8 cellular contexts compared by ENCODE assay signal in genomic region chr4:13656569-13656988, GRCh38. TPM values are rescaled to one million over a fixed set of nuclear protein-coding genes. Genes with fewer than 3 reads are reported as not detected.
DNase-seq lines count a peak whose midpoint lies in the region; ATAC-seq, FAIRE-seq and TF ChIP-seq lines count a peak whose summit lies in the region.

No MANE protein-coding gene starts in this region.

- H3K9ac ChIP-seq in K562 (ENCODE audit: insufficient read depth in 1 of 2, low read depth in 2 of 2, low read length in 2 of 2): no peak overlapping the region
- 0 out of 2 replicates have a peak overlapping the region, but pooled peaks have one; percentile 26 for H3K9ac ChIP-seq in iPS-20b (ENCODE audit: low read depth, low read length)
- no peak overlapping the region for H3K9ac ChIP-seq in skeletal muscle tissue (ENCODE audit: low read depth in 1 of 3, low read length in 3 of 3)

- H3K4me3 ChIP-seq in K562 (no peak overlapping the region), iPS-20b (ENCODE audit: low read length) (peak overlapping the region; percentile 61), skeletal muscle tissue (ENCODE audit: low read length in 3 of 3) (peak overlapping the region; percentile 40 to 45 (median 41))

- no TSS peak for BruUV-seq in K562 (replicated peaks; lab: Mats Ljungman, UMichigan)

- CTCF ChIA-PET in K562 (lab: Yijun Ruan, JAX; ENCODE audit: low intra/inter-chr PET ratio): interaction anchor here (0.5 to 1.2 kb wide), 7 partner anchors 9 to 1800 kb away, joined by 3 to 6 read pairs (median 3); no protein-coding TSS in a partner anchor

- no peaks in the 10 kb centered on the region for H3K9me1 ChIP-seq in K562 (ENCODE audit: control insufficient read depth, insufficient read depth, low read length)

- DNase-seq in Right ventricle myocardium inferior (ENCODE audit: missing footprints): peak; percentile 79
- DNase-seq in cardiac septum (ENCODE audit: low spot score): no peak
- peak; percentile 65 for DNase-seq in M059J (ENCODE audit: low read depth)
- DNase-seq in T1000 (lab: John Stamatoyannopoulos, UW): peak; percentile 60
- DNase-seq in K562 (ENCODE audit: extremely low read depth in 1 of 4, low spot score in 3 of 4): peak; percentile 56 to 67 (median 63)

- peak; percentile 35 for FAIRE-seq in K562 (lab: Jason Lieb, UNC)

- ATAC-seq in Right ventricle myocardium inferior (peak; percentile 40), K562 (peak; percentile 11; the same call in 1 of the 3 replicates), GM18498 (IDR thresholded peaks at IDR 0.05; ENCODE audit: unreplicated experiment) (no peak)

- WGBS in K562 (ENCODE audit: insufficient coverage, low coverage, missing lambda C conversion rate): under 1% methylated on average over 9 of the region's 9 CpGs

- TF ChIP-seq POLR2A in K562 (conservative IDR thresholded peaks at IDR 0.05): no peak

- no peaks in the 10 kb centered on the region for H3K9me3 ChIP-seq in K562 (replicated peaks; ENCODE audit: control insufficient read depth, insufficient read depth, low read depth, low read length)
- no peaks in the 10 kb centered on the region for H3K9me3 ChIP-seq in iPS-20b (ENCODE audit: insufficient read depth, low read depth, low read length)
- H3K9me3 ChIP-seq in skeletal muscle tissue (ENCODE audit: control insufficient read depth in 3 of 3, low read length in 3 of 3): no peaks in the 10 kb centered on the region

- peak; percentile 64 to 82 (median 78) for TF ChIP-seq CTCF in K562 (IDR thresholded peaks at IDR 0.05 in 2 of 3, conservative IDR thresholded peaks at IDR 0.05 in 1 of 3; ENCODE audit: insufficient read depth in 2 of 3, low read depth in 1 of 3, low read length in 3 of 3)

- in situ Hi-C loops in K562 (cut with MboI): no loop called here

- no peaks in the 10 kb centered on the region for H4K20me1 ChIP-seq in K562 (replicated peaks; ENCODE audit: control insufficient read depth, insufficient read depth, low read length)

- no peaks in the 10 kb centered on the region for H3K79me2 ChIP-seq in K562 (ENCODE audit: control insufficient read depth, insufficient read depth, low read length)

- H2AFZ ChIP-seq in K562 (ENCODE audit: low read depth, low read length): no peak overlapping the region

- POLR2A ChIA-PET in K562 (lab: Yijun Ruan, JAX): no interaction called here

- H3K4me1 ChIP-seq in K562 (replicated peaks in 1 of 2; ENCODE audit: control insufficient read depth in 2 of 2, insufficient read depth in 2 of 2, low read length in 2 of 2): peaks cover 0 to 7% of the 10 kb centered on the region in 2 experiments; a peak in 2 of 5 replicates
- H3K4me1 ChIP-seq in iPS-20b (ENCODE audit: insufficient read depth, low read length): peaks cover 3% of the 10 kb centered on the region; the same call in 1 of the 2 replicates
- peaks cover 4 to 7% (median 6%) of the 10 kb centered on the region in 3 donors for H3K4me1 ChIP-seq in skeletal muscle tissue (ENCODE audit: control insufficient read depth in 3 of 3, insufficient read depth in 3 of 3, low read length in 3 of 3)

- peak; percentile 58 to 63 for TF ChIP-seq RAD21 in K562 (CRISPR knock-in tag; conservative IDR thresholded peaks at IDR 0.05 in 1 of 2, IDR thresholded peaks at IDR 0.05 in 1 of 2)

- intact Hi-C loops in Right ventricle myocardium inferior (cut with DNase I) (loop anchor here (5.0 to 10.0 kb wide), 2 partner anchors 186 to 598 kb away; no protein-coding TSS in a partner anchor), cardiac septum (cut with DNase I) (loop anchor here (2.0 to 10.0 kb wide), 2 partner anchors 204 to 308 kb away; no protein-coding TSS in a partner anchor), K562 (cut with micrococcal nuclease) (loop anchor here (2.0 to 10.0 kb wide), 3 partner anchors 1508 to 1800 kb away; no protein-coding TSS in a partner anchor)

- no peak for TF ChIP-seq EP300 in K562 (IDR thresholded peaks at IDR 0.05; ENCODE audit: low read length)

- H3K36me3 ChIP-seq in K562 (ENCODE audit: control insufficient read depth, insufficient read depth, low read length) (no peaks in the 10 kb centered on the region), iPS-20b (ENCODE audit: insufficient read depth, low read depth, low read length) (no peaks in the 10 kb centered on the region), skeletal muscle tissue (ENCODE audit: control insufficient read depth in 3 of 3, insufficient read depth in 3 of 3, low read length in 3 of 3) (no peaks in the 10 kb centered on the region)

- no peak overlapping the region for H3K4me2 ChIP-seq in K562 (ENCODE audit: insufficient read depth, low read length)

- no peaks in the 10 kb centered on the region; a peak in 1 of 5 replicates for H3K27me3 ChIP-seq in K562 (ENCODE audit: control insufficient read depth in 2 of 2, insufficient read depth in 2 of 2, low read length in 2 of 2)
- no peaks in the 10 kb centered on the region for H3K27me3 ChIP-seq in iPS-20b (ENCODE audit: insufficient read depth, low read length)
- peaks cover 0 to 12% (median 0%) of the 10 kb centered on the region in 3 donors for H3K27me3 ChIP-seq in skeletal muscle tissue (ENCODE audit: control insufficient read depth in 3 of 3, insufficient read depth in 3 of 3, low read length in 3 of 3)

- H3K27ac ChIP-seq in K562 (ENCODE audit: extremely low read depth, low read depth, low read length) (no peak overlapping the region), iPS-20b (ENCODE audit: low read length) (no peak overlapping the region), skeletal muscle tissue (ENCODE audit: low read depth, low read length) (no peak overlapping the region)

TF ChIP-seq in K562, 482 proteins besides CTCF, POLR2A, EP300 and RAD21:
- TF ChIP-seq ZNF384 (IDR thresholded peaks at IDR 0.05; ENCODE audit: low read depth, low read length) (peak; percentile 97), EGR1 (conservative IDR thresholded peaks at IDR 0.05) (peak; percentile 99), NFE2 (IDR thresholded peaks at IDR 0.05; ENCODE audit: low read depth) (no peak), DEAF1 (CRISPR knock-in tag; IDR thresholded peaks at IDR 0.05) (peak; percentile 46; the same call in 1 of the 2 replicates), KLF16 (IDR thresholded peaks at IDR 0.05) (peak; percentile 23; the same call in 1 of the 2 replicates), SMC3 (conservative IDR thresholded peaks at IDR 0.05; ENCODE audit: insufficient read depth, low read depth, low read length) (peak; percentile 53; the same call in 1 of the 2 replicates)
- TF ChIP-seq, protein P1, sequence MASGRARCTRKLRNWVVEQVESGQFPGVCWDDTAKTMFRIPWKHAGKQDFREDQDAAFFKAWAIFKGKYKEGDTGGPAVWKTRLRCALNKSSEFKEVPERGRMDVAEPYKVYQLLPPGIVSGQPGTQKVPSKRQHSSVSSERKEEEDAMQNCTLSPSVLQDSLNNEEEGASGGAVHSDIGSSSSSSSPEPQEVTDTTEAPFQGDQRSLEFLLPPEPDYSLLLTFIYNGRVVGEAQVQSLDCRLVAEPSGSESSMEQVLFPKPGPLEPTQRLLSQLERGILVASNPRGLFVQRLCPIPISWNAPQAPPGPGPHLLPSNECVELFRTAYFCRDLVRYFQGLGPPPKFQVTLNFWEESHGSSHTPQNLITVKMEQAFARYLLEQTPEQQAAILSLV (tag; IDR thresholded peaks at IDR 0.05): no peak
TF ChIP-seq in K562: peak in this region for 5.

RNA-seq across cellular contexts. Expression of gene BOD1L1, which starts 29.1 kb away (rescaled TPM):
- 17.8 TPM for total RNA-seq in Right ventricle myocardium inferior
- 23.6 TPM for total RNA-seq in cardiac septum
- total RNA-seq in M059J (2014; rRNA removed; shearing (Covaris generic)): 8.3 and 15.1 TPM in 2 replicates
- total RNA-seq in K562 (2011; cell fraction: chromatin; rRNA removed; ENCODE audit: low replicate concordance): 11.8 and 56.0 TPM in 2 replicates
- 10.5 and 13.9 TPM in 2 replicates for total RNA-seq in K562 (2011; cell fraction: nucleolus; rRNA removed)
- 27.0 and 40.4 TPM in 2 replicates for total RNA-seq in K562 (2011; cell fraction: nucleoplasm; rRNA removed)
- 14.6 and 15.8 TPM in 2 replicates for total RNA-seq in K562 (2014; rRNA removed)
- 22.0 and 25.3 TPM in 2 replicates for total RNA-seq in K562 (2014; rRNA removed; fragmentation: Illumina TruSeq; extraction: Trizol)
- total RNA-seq in K562 (2015; rRNA removed; fragmentation: Illumina TruSeq; extraction: Trizol): 23.2 and 23.9 TPM in 2 replicates
- total RNA-seq in K562 (2021): 14.5 and 18.3 TPM in 2 replicates
- polyA plus RNA-seq in K562 (2011; rRNA removed): 13.3 and 15.5 TPM in 2 replicates
- 3.1 and 5.0 TPM in 2 replicates for polyA plus RNA-seq in K562 (2011; cell fraction: cytosol; rRNA removed)
- polyA plus RNA-seq in K562 (2011; cell fraction: nucleus; rRNA removed): 19.4 and 36.9 TPM in 2 replicates
- polyA plus RNA-seq in K562 (2012): 10.9 and 13.6 TPM in 2 replicates
- 18.9 and 23.0 TPM in 2 replicates for polyA plus RNA-seq in K562 (2014; fragmentation: Illumina TruSeq; extraction: Trizol)
- 1 to 10 TPM; 4.8 to 7.2 TPM for polyA plus RNA-seq in K562 (2014; fragmentation: Nextera tagmentation; extraction: Ambion mirVana)
- polyA plus RNA-seq in K562 (2014; rRNA removed): 15.5 and 17.7 TPM in 2 replicates
- 38.0 and 44.6 TPM in 2 replicates for polyA minus RNA-seq in K562 (2011; rRNA and poly(A)+ RNA removed)
- polyA minus RNA-seq in K562 (2011; cell fraction: cytosol; rRNA and poly(A)+ RNA removed): 9.2 and 12.2 TPM in 2 replicates
- 26.8 and 47.7 TPM in 2 replicates for polyA minus RNA-seq in K562 (2011; cell fraction: nucleus; rRNA and poly(A)+ RNA removed)
- 15.1 TPM for total RNA-seq in skeletal muscle tissue
